Comparison of ENCODE assay signal across 31 cellular contexts in the genomic region with DNA sequence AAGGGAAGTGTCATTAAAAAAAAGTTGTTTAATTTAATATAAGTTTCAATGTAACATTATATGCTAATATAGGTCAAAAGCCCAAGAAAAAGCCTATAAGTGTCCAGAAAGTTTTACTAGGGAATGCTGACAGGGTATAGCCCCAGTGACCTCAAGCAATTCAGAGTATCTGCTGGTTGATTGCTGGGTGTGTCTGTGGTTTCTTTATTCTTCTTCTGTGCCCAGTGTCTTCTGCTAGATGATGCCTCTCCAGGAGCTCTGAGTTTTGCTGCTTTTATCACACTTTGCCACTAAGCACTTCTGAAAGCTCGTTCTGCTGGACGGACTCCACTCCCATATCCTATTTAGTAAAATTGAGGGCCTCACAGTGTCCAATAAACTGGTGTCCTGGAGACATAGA.
"Had no signal": no experiment of that assay in that cellular context is flagged by ENCODE, and none has a peak within 500 bp of the region (broad histone marks: within the 10 kb centered on the region; RNA-seq: fewer than 3 reads in every experiment).

No MANE protein-coding gene starts in this region.

- H3K4me1 ChIP-seq: adrenal gland, ascending aorta, breast epithelium had no signal

- ATAC-seq: activated naive CD4-positive, alpha-beta T cell treated with anti-CD3 and anti-CD28 coated beads, Interleukin-2, amount 50 U/mL, for 72 hours; activated naive CD8-positive, alpha-beta T cell treated with anti-CD3 and anti-CD28 coated beads, Interleukin-2, amount 50 U/mL, for 24 hours; activated T-cell treated with anti-CD3 and anti-CD28 coated beads, Interleukin-2, amount 50 U/mL, for 4 hours; activated T-cell treated with anti-CD3 and anti-CD28 coated beads, Interleukin-2, amount 50 U/mL, for 72 hours; activated T-helper 17 cell treated with anti-CD3 and anti-CD28 coated beads, Interleukin-2, amount 50 U/mL, for 72 hours had no signal

- DNase-seq: activated effector memory CD4-positive, alpha-beta T cell treated with anti-CD3 and anti-CD28 coated beads, Interleukin-2, amount 50 U/mL, for 16 hours; activated effector memory CD4-positive, alpha-beta T cell treated with Interleukin-2 at 50 U/mL for 16 hours; activated gamma-delta T cell; activated gamma-delta T cell treated with Interleukin-2 at 50 U/mL for 16 hours; activated naive CD4-positive, alpha-beta T cell; activated naive CD4-positive, alpha-beta T cell treated with anti-CD3 and anti-CD28 coated beads for 36 hours; activated naive CD4-positive, alpha-beta T cell treated with anti-CD3 and anti-CD28 coated beads, Interleukin-2, amount 10 ng/mL, durations not matched to agents 7 days and 5 days; activated naive CD4-positive, alpha-beta T cell treated with anti-CD3 and anti-CD28 coated beads, Interleukin-2, amount 50 U/mL, for 16 hours; activated naive CD4-positive, alpha-beta T cell treated with Interleukin-2 at 50 U/mL for 16 hours; activated naive CD8-positive, alpha-beta T cell treated with anti-CD3 and anti-CD28 coated beads for 36 hours; activated naive CD8-positive, alpha-beta T cell treated with anti-CD3 and anti-CD28 coated beads, Interleukin-2, amount 10 ng/mL, durations not matched to agents 7 days and 5 days; activated naive CD8-positive, alpha-beta T cell treated with anti-CD3 and anti-CD28 coated beads, Interleukin-2, amount 50 U/mL, for 24 hours; activated T-cell treated with anti-CD3 and anti-CD28 coated beads, Interleukin-2, amount 50 U/mL, for 1 hour; activated T-cell treated with anti-CD3 and anti-CD28 coated beads, Interleukin-2, amount 50 U/mL, for 24 hours; activated T-cell treated with anti-CD3 and anti-CD28 coated beads, Interleukin-2, amount 50 U/mL, for 4 hours; activated T-cell treated with anti-CD3 and anti-CD28 coated beads, Interleukin-2, amount 50 U/mL, for 48 hours; activated T-cell treated with anti-CD3 and anti-CD28 coated beads, Interleukin-2, amount 50 U/mL, for 72 hours; adrenal gland; amniotic stem cell; amygdala; anterior cingulate cortex; aorta; brain microvascular endothelial cell; caudate nucleus; central memory CD4-positive, alpha-beta T cell; cerebellar nuclear complex had no signal

- H3K36me3 ChIP-seq: adrenal gland, ascending aorta, brain microvascular endothelial cell, breast epithelium, cardiac muscle cell had no signal

- H3K27me3 ChIP-seq: adrenal gland, ascending aorta, brain microvascular endothelial cell, breast epithelium, cardiac muscle cell had no signal

- H3K4me3 ChIP-seq: adrenal gland, ascending aorta, breast epithelium, cardiac muscle cell had no signal

- H3K9me3 ChIP-seq: adrenal gland, ascending aorta, breast epithelium had no signal

- H3K27ac ChIP-seq: adrenal gland, ascending aorta, brain microvascular endothelial cell, breast epithelium, cardiac muscle cell had no signal
